ENCODE assay signal across 25 cellular contexts in the genomic region with DNA sequence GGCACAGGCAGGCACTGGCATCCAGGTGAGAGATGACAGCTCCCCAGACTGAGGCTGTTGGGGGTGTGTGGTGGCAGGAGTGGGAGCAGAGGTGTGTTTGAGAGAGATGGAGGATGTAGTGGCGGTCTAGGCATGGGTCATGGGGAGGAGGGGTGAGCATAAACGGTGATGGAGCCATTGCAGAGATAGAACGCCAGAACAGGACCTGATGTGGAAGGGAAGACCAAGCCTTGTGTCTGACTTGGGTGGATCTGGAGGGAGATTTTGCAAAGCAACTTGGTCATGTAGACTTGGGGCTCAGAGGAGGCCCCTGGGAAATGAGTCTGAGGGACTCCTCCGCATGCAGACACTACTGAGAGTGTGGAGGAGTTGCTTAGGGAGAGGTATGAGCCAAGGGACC. TPM values are rescaled to one million over a fixed set of nuclear protein-coding genes. Genes with fewer than 3 reads are reported as not detected.
DNase-seq lines count a peak whose midpoint lies in the region; ATAC-seq, FAIRE-seq and TF ChIP-seq lines count a peak whose summit lies in the region.
"Had no signal": no experiment of that assay in that cellular context is flagged by ENCODE, and none has a peak within 500 bp of the region (broad histone marks: within the 10 kb centered on the region; RNA-seq: fewer than 3 reads in every experiment).

No MANE protein-coding gene starts in this region.

- H3K27me3 Mint-ChIP-seq in neural crest cell (ENCODE audit: low read depth) = no peaks in the 10 kb centered on the region
- H3K27me3 Mint-ChIP-seq: CD4-positive, alpha-beta T cell had no signal

- ATAC-seq in K562 (no peak), GM18498 (IDR thresholded peaks at IDR 0.05; ENCODE audit: unreplicated experiment) (no peak), upper lobe of right lung (no peak), GM21367 (IDR thresholded peaks at IDR 0.05; ENCODE audit: unreplicated experiment) (no peak)
- ATAC-seq: A549, GM12878 had no signal

- POLR2A ChIA-PET in K562 (lab: Yijun Ruan, JAX) = interaction anchor here (0.6 to 2.6 kb wide), 7 partner anchors 9 to 69 kb away, joined by 3 to 9 read pairs (median 3); no protein-coding TSS in a partner anchor

- H3K9ac ChIP-seq in K562 (ENCODE audit: insufficient read depth in 1 of 2, low read depth in 2 of 2, low read length in 2 of 2) (no peak overlapping the region), subcutaneous abdominal adipose tissue (ENCODE audit: low read length in 5 of 5) (no peak overlapping the region)
- H3K9ac ChIP-seq: BLaER1 treated with 17β-estradiol and CSF1 and Interleukin-3, amounts not matched to agents 10 nM and 100 nM; GM23248 had no signal

- no TSS peak for BruUV-seq in K562 (replicated peaks; lab: Mats Ljungman, UMichigan)

- DNase-seq in NB4 (ENCODE audit: low read depth) (peak; percentile 77), K562 (ENCODE audit: extremely low read depth in 1 of 4, low spot score in 3 of 4) (peak in 3 of 4 experiments; percentile 31 to 41 (median 37)), neural crest cell (ENCODE audit: low read depth, low spot score) (no peak), upper lobe of right lung (no peak)
- DNase-seq: 8988T; ACHN; AML-193; BE2C; CD4-positive, alpha-beta T cell; CD8-positive, alpha-beta memory T cell; DMS153; EL; GDM1; GM23248; H7; HCEC 1CT had no signal

- H3K27ac Mint-ChIP-seq in neural crest cell (ENCODE audit: unreplicated experiment) = peak overlapping the region; percentile 27
- H3K27ac Mint-ChIP-seq: CD4-positive, alpha-beta T cell had no signal

- intact Hi-C loops in K562 (cut with micrococcal nuclease) (no loop called here), upper lobe of right lung (cut with DNase I) (no loop called here)

- TF ChIP-seq EP300 in K562 (IDR thresholded peaks at IDR 0.05; ENCODE audit: low read length) = no peak

- peaks cover 2% of the 10 kb centered on the region for H3K9me3 Mint-ChIP-seq in neural crest cell
- H3K9me3 Mint-ChIP-seq: CD14-positive monocyte; CD4-positive, alpha-beta T cell; CD8-positive, alpha-beta memory T cell had no signal

- H3K4me3 ChIP-seq in NB4 (ENCODE audit: low read depth, low read length) = no peak overlapping the region
- no peak overlapping the region for H3K4me3 ChIP-seq in K562
- H3K4me3 ChIP-seq in subcutaneous abdominal adipose tissue (ENCODE audit: low read depth in 1 of 5, low read length in 5 of 5) = no peak overlapping the region
- no peak overlapping the region for H3K4me3 ChIP-seq in upper lobe of right lung
- H3K4me3 ChIP-seq: A549; BLaER1 treated with 17β-estradiol and CSF1 and Interleukin-3, amounts not matched to agents 10 nM and 100 nM; GM12878; GM23248 had no signal

- no peaks in the 10 kb centered on the region for H3K36me3 Mint-ChIP-seq in neural crest cell (ENCODE audit: low read depth)
- H3K36me3 Mint-ChIP-seq: CD14-positive monocyte had no signal

- H3K4me3 Mint-ChIP-seq in neural crest cell = no peak overlapping the region
- H3K4me3 Mint-ChIP-seq: CD14-positive monocyte; CD4-positive, alpha-beta T cell; CD8-positive, alpha-beta memory T cell had no signal

- no peak for TF ChIP-seq RAD21 in K562 (CRISPR knock-in tag; conservative IDR thresholded peaks at IDR 0.05 in 1 of 2, IDR thresholded peaks at IDR 0.05 in 1 of 2)

- H3K9me1 ChIP-seq in K562 (ENCODE audit: control insufficient read depth, insufficient read depth, low read length) = peaks cover 3% of the 10 kb centered on the region

- CTCF ChIA-PET in K562 (lab: Yijun Ruan, JAX; ENCODE audit: low intra/inter-chr PET ratio) = no interaction called here

- H3K27ac ChIP-seq in K562 (ENCODE audit: extremely low read depth, low read depth, low read length) = no peak overlapping the region
- peak overlapping the region; percentile 41 for H3K27ac ChIP-seq in subcutaneous abdominal adipose tissue (ENCODE audit: low read depth, low read length)
- H3K27ac ChIP-seq in upper lobe of right lung = no peak overlapping the region
- H3K27ac ChIP-seq: A549; BLaER1 treated with 17β-estradiol and CSF1 and Interleukin-3, amounts not matched to agents 10 nM and 100 nM; GM23248 had no signal

- no peak for FAIRE-seq in K562 (lab: Jason Lieb, UNC)
- FAIRE-seq: A549, GM12878, GM18507, H1 had no signal

- no peak overlapping the region for H3K4me2 ChIP-seq in K562 (ENCODE audit: insufficient read depth, low read length)
- H3K4me2 ChIP-seq: A549; BLaER1 treated with 17β-estradiol and CSF1 and Interleukin-3, amounts not matched to agents 10 nM and 100 nM had no signal

- H3K4me1 Mint-ChIP-seq in neural crest cell = peaks cover 9% of the 10 kb centered on the region

- no peaks in the 10 kb centered on the region for H3K79me2 ChIP-seq in K562 (ENCODE audit: control insufficient read depth, insufficient read depth, low read length)

- H3K4me1 ChIP-seq in K562 (replicated peaks in 1 of 2; ENCODE audit: control insufficient read depth in 2 of 2, insufficient read depth in 2 of 2, low read length in 2 of 2) (peaks cover 20 to 23% of the 10 kb centered on the region in 2 experiments), subcutaneous abdominal adipose tissue (ENCODE audit: control insufficient read depth in 5 of 5, insufficient read depth in 5 of 5, low read length in 5 of 5) (peaks cover 0 to 68% (median 4%) of the 10 kb centered on the region in 5 donors), upper lobe of right lung (peaks cover 15% of the 10 kb centered on the region)
- H3K4me1 ChIP-seq: A549, BE2C had no signal

- in situ Hi-C loops in K562 (cut with MboI) = loop anchor here (25.0 kb wide), 1 partner anchor 1563 kb away; no protein-coding TSS in a partner anchor

- H3K36me3 ChIP-seq in K562 (ENCODE audit: control insufficient read depth, insufficient read depth, low read length) (no peaks in the 10 kb centered on the region), subcutaneous abdominal adipose tissue (ENCODE audit: control insufficient read depth in 5 of 5, insufficient read depth in 5 of 5, low read length in 5 of 5) (no peaks in the 10 kb centered on the region), upper lobe of right lung (no peaks in the 10 kb centered on the region)
- H3K36me3 ChIP-seq: BE2C; BLaER1 treated with 17β-estradiol and CSF1 and Interleukin-3, amounts not matched to agents 10 nM and 100 nM had no signal

- TF ChIP-seq POLR2A in NB4 (IDR thresholded peaks at IDR 0.05; ENCODE audit: extremely low read depth, insufficient read length) (no peak), K562 (conservative IDR thresholded peaks at IDR 0.05) (no peak)

- H4K20me1 ChIP-seq in K562 (replicated peaks; ENCODE audit: control insufficient read depth, insufficient read depth, low read length) = peaks cover 11% of the 10 kb centered on the region
- H4K20me1 ChIP-seq: BLaER1 treated with 17β-estradiol and CSF1 and Interleukin-3, amounts not matched to agents 10 nM and 100 nM had no signal

- WGBS in K562 (ENCODE audit: insufficient coverage, low coverage, missing lambda C conversion rate) = 3% methylated on average over 4 of the region's 4 CpGs

- H3K9me3 ChIP-seq in K562 (replicated peaks; ENCODE audit: control insufficient read depth, insufficient read depth, low read depth, low read length) (no peaks in the 10 kb centered on the region), subcutaneous abdominal adipose tissue (ENCODE audit: control insufficient read depth in 5 of 5, low read length in 5 of 5) (no peaks in the 10 kb centered on the region), upper lobe of right lung (no peaks in the 10 kb centered on the region)
- H3K9me3 ChIP-seq: A549, BE2C had no signal

- H3K27me3 ChIP-seq in K562 (ENCODE audit: control insufficient read depth in 2 of 2, insufficient read depth in 2 of 2, low read length in 2 of 2) (peaks cover 58 to 70% of the 10 kb centered on the region in 2 experiments), subcutaneous abdominal adipose tissue (ENCODE audit: control insufficient read depth in 5 of 5, insufficient read depth in 4 of 5, low read length in 5 of 5) (peaks cover 5 to 17% (median 6%) of the 10 kb centered on the region in 5 donors), upper lobe of right lung (no peaks in the 10 kb centered on the region)
- H3K27me3 ChIP-seq: BE2C; BLaER1 treated with 17β-estradiol and CSF1 and Interleukin-3, amounts not matched to agents 10 nM and 100 nM had no signal

- TF ChIP-seq CTCF in NB4 (IDR thresholded peaks at IDR 0.05; ENCODE audit: low read depth, low read length) (no peak), K562 (IDR thresholded peaks at IDR 0.05 in 2 of 3, conservative IDR thresholded peaks at IDR 0.05 in 1 of 3; ENCODE audit: insufficient read depth in 2 of 3, low read depth in 1 of 3, low read length in 3 of 3) (no peak), neural crest cell (conservative IDR thresholded peaks at IDR 0.05) (no peak), upper lobe of right lung (IDR thresholded peaks at IDR 0.05) (no peak)

- no peak overlapping the region for H2AFZ ChIP-seq in K562 (ENCODE audit: low read depth, low read length)
- H2AFZ ChIP-seq: GM23248 had no signal

TF ChIP-seq in K562, 482 proteins besides CTCF, POLR2A, EP300 and RAD21 (continues in another document):
- TF ChIP-seq MTA1 (IDR thresholded peaks at IDR 0.05; ENCODE audit: borderline replicate concordance) (no peak), USF2 (CRISPR knock-in tag; IDR thresholded peaks at IDR 0.05) (no peak)

RNA-seq across cellular contexts. Expression of gene CLDN5, which starts 50.0 kb away (rescaled TPM):
- not detected in 2 replicates for total RNA-seq in K562 (2011; cell fraction: chromatin; rRNA removed; ENCODE audit: low replicate concordance)
- total RNA-seq in K562 (2011; cell fraction: nucleolus; rRNA removed) = not detected in 2 replicates
- not detected in 2 replicates for total RNA-seq in K562 (2011; cell fraction: nucleoplasm; rRNA removed)
- total RNA-seq in K562 (2014; rRNA removed) (not detected in 2 replicates), K562 (2014; rRNA removed; fragmentation: Illumina TruSeq; extraction: Trizol) (not detected in 2 replicates), K562 (2015; rRNA removed; fragmentation: Illumina TruSeq; extraction: Trizol) (not detected in 2 replicates), K562 (2021) (0.16 and 0.20 TPM in 2 replicates), neural crest cell (1.0 and 1.3 TPM in 2 replicates), upper lobe of right lung (274 TPM)
- polyA plus RNA-seq in K562 (2011; rRNA removed) (not detected in 2 replicates), K562 (2014; fragmentation: Illumina TruSeq; extraction: Trizol) (not detected in 2 replicates), K562 (2014; fragmentation: Nextera tagmentation; extraction: Ambion mirVana) (not detected), K562 (2014; rRNA removed) (not detected in 2 replicates)
- not detected in 2 replicates for polyA plus RNA-seq in K562 (2011; cell fraction: cytosol; rRNA removed)
- not detected in 2 replicates for polyA plus RNA-seq in K562 (2011; cell fraction: nucleus; rRNA removed)
- polyA plus RNA-seq in K562 (2012) = 0.08 and 0.18 TPM in 2 replicates
- not detected in 2 replicates for polyA minus RNA-seq in K562 (2011; rRNA and poly(A)+ RNA removed)
- not detected in 2 replicates for polyA minus RNA-seq in K562 (2011; cell fraction: cytosol; rRNA and poly(A)+ RNA removed)
- not detected in 2 replicates for polyA minus RNA-seq in K562 (2011; cell fraction: nucleus; rRNA and poly(A)+ RNA removed)
- total RNA-seq: CD4-positive, alpha-beta T cell; CD8-positive, alpha-beta memory T cell; GM23248 had no signal
- polyA plus RNA-seq: A549; CD8-positive, alpha-beta memory T cell; GM12878; GM23248 had no signal

Comparison
In these comparisons a context has a peak if more than half of its experiments do, and no peak if none do; other contexts are left out.
1. DNase-seq: peak in NB4 (single experiment) and K562 (3 of 4); none in neural crest cell (single experiment) and upper lobe of right lung (single experiment).
2. RNA of gene CLDN5, which starts 50.0 kb away (total RNA-seq): 274 TPM in upper lobe of right lung (single experiment); 1.0 to 1.3 TPM in neural crest cell and 0.16 to 0.20 TPM in K562; every median in the first group is over 100 times any median in the second.